Comparison of ENCODE assay signal across 23 cellular contexts in genomic region chr21:14754682-14755081, GRCh38.
"Had no signal": no experiment of that assay in that cellular context is flagged by ENCODE, and none has a peak within 500 bp of the region (broad histone marks: within the 10 kb centered on the region; RNA-seq: fewer than 3 reads in every experiment).

No MANE protein-coding gene starts in this region.

- H3K4me1 ChIP-seq: esophagus muscularis mucosa, foreskin keratinocyte, heart right ventricle, left lung, lower lobe of right lung had no signal

- H3K27ac ChIP-seq: coronary artery, dorsolateral prefrontal cortex, esophagus muscularis mucosa, foreskin keratinocyte, heart right ventricle, left lung, lower lobe of right lung had no signal

- ATAC-seq: foreskin keratinocyte, heart right ventricle, left cardiac atrium, left lung, left ventricle myocardium superior, lower lobe of right lung, mucosa of descending colon had no signal

- H3K27me3 ChIP-seq: dorsolateral prefrontal cortex, esophagus muscularis mucosa, foreskin keratinocyte, heart right ventricle, left lung had no signal

- FAIRE-seq: colon, endothelial cell of umbilical vein, frontal cortex, islet of Langerhans, keratinocyte had no signal

- DNase-seq: dermis blood vessel endothelial cell; dorsolateral prefrontal cortex; effector CD4-positive, alpha-beta T cell; effector memory CD4-positive, alpha-beta T cell; foreskin keratinocyte; glutamatergic neuron; head of caudate nucleus; heart right ventricle; hippocampal formation; left cardiac atrium; left lung; left ventricle myocardium superior; lower lobe of right lung; mesenchymal stem cell; mucosa of descending colon; naive B cell had no signal

- H3K9me3 ChIP-seq: left lung, lower lobe of right lung, mucosa of descending colon had no signal

- H3K4me3 ChIP-seq: coronary artery, dorsolateral prefrontal cortex, esophagus muscularis mucosa, heart right ventricle, left lung, lower lobe of right lung, mucosa of descending colon had no signal

- H3K36me3 ChIP-seq: esophagus muscularis mucosa, heart right ventricle, left lung, lower lobe of right lung had no signal
